Comparison of ENCODE assay signal across 27 cellular contexts in the genomic region with DNA sequence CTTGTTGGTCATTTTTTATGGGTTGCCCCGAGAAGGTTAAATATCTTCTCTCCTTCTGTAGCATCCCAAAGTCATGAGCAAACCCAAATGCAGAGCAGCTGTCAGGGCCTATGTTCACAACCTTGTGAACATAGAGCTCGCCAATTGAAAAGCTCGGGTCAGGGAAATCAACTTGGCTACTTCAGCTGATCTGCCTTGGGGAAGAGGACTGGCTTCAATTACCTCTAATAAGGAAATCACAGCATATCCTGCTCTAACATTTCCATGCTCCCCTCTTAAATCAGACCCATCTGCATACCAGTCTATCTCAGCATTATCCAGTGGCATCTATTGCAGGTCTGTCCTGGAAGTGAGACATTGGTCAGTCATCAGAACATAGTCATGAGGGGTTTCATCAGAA.
"Had no signal": no experiment of that assay in that cellular context is flagged by ENCODE, and none has a peak within 500 bp of the region (broad histone marks: within the 10 kb centered on the region; RNA-seq: fewer than 3 reads in every experiment).

No MANE protein-coding gene starts in this region.

- H3K4me3 Mint-ChIP-seq: activated CD8-positive, alpha-beta T cell treated with anti-CD3 and anti-CD28 coated beads, Interleukin-2, amount 10 ng/mL, durations not matched to agents 7 days and 5 days; activated naive CD8-positive, alpha-beta T cell treated with anti-CD3 and anti-CD28 coated beads for 36 hours; activated T-helper 1 cell treated with anti-CD3 and anti-CD28 coated beads, Interleukin-12 subunit alpha, Interleukin-12 subunit beta, Interleukin-2, Interleukin-4 antibody, amounts not matched to agents 30 ng/mL and 10 ng/mL and 1 ng/mL, durations not matched to agents 14 hours and 24 hours and 36 hours; T-helper 2 cell treated with Interferon-gamma antibody and Interleukin-4, amounts not matched to agents 5 μg/mL and 100 μg/mL, for 36 hours; WTC11 had no signal

- ATAC-seq: activated CD8-positive, alpha-beta T cell treated with anti-CD3 and anti-CD28 coated beads, Interleukin-2, amount 10 ng/mL, durations not matched to agents 7 days and 5 days; Right ventricle myocardium inferior; WTC11 had no signal

- H3K36me3 ChIP-seq: brain microvascular endothelial cell, cardiac muscle cell had no signal

- H3K27ac ChIP-seq: brain microvascular endothelial cell, cardiac muscle cell, SK-N-MC had no signal

- H3K9me3 Mint-ChIP-seq: activated naive CD8-positive, alpha-beta T cell treated with anti-CD3 and anti-CD28 coated beads for 36 hours had no signal

- H3K27me3 ChIP-seq: brain microvascular endothelial cell, cardiac muscle cell had no signal

- H3K4me1 Mint-ChIP-seq: activated naive CD8-positive, alpha-beta T cell treated with anti-CD3 and anti-CD28 coated beads for 36 hours; WTC11 had no signal

- DNase-seq: activated CD4-positive, alpha-beta T cell treated with anti-CD3 and anti-CD28 coated beads for 48 hours; activated CD4-positive, alpha-beta T cell treated with anti-CD3 and anti-CD28 coated beads, Interleukin-2, amount 50 U/mL, for 4 hours; activated CD4-positive, CD25-positive, alpha-beta regulatory T cell treated with anti-CD3 and anti-CD28 coated beads, Interleukin-2, amount 50 U/mL, for 72 hours; activated CD8-positive, alpha-beta memory T cell treated with anti-CD3 and anti-CD28 coated beads, Interleukin-2, amount 50 U/mL, for 48 hours; activated CD8-positive, alpha-beta T cell treated with anti-CD3 and anti-CD28 coated beads, Interleukin-2, amount 10 ng/mL, durations not matched to agents 7 days and 5 days; activated effector memory CD4-positive, alpha-beta T cell treated with Interleukin-2 at 50 U/mL for 16 hours; activated naive CD4-positive, alpha-beta T cell treated with Interleukin-2 at 50 U/mL for 16 hours; activated naive CD8-positive, alpha-beta T cell treated with anti-CD3 and anti-CD28 coated beads for 36 hours; activated T-cell treated with anti-CD3 and anti-CD28 coated beads, Interleukin-2, amount 50 U/mL, for 1 hour; brain microvascular endothelial cell; KG1; NCI-H1092; NCI-H1417 treated with DMSO at 0.1 percent for 48 hours; NCI-H1694 treated with DMSO at 0.1 percent for 48 hours; NCI-H2029 treated with DMSO at 0.1 percent for 48 hours; NCI-H345; NCI-H510A; NCI-H526 treated with DMSO at 0.1 percent for 48 hours; NCI-H82; RPMI8226; SW 1271 had no signal

- H3K27me3 Mint-ChIP-seq: activated naive CD8-positive, alpha-beta T cell treated with anti-CD3 and anti-CD28 coated beads for 36 hours had no signal

- H3K27ac Mint-ChIP-seq: activated CD8-positive, alpha-beta T cell treated with anti-CD3 and anti-CD28 coated beads, Interleukin-2, amount 10 ng/mL, durations not matched to agents 7 days and 5 days; activated naive CD8-positive, alpha-beta T cell treated with anti-CD3 and anti-CD28 coated beads for 36 hours; activated T-helper 1 cell treated with anti-CD3 and anti-CD28 coated beads, Interleukin-12 subunit alpha, Interleukin-12 subunit beta, Interleukin-2, Interleukin-4 antibody, amounts not matched to agents 30 ng/mL and 10 ng/mL and 1 ng/mL, durations not matched to agents 14 hours and 24 hours and 36 hours; T-helper 2 cell treated with Interferon-gamma antibody and Interleukin-4, amounts not matched to agents 5 μg/mL and 100 μg/mL, for 36 hours; WTC11 had no signal

- H3K4me3 ChIP-seq: cardiac muscle cell, SK-N-MC had no signal
